Comparison of ENCODE assay signal across 18 cellular contexts in the genomic region with DNA sequence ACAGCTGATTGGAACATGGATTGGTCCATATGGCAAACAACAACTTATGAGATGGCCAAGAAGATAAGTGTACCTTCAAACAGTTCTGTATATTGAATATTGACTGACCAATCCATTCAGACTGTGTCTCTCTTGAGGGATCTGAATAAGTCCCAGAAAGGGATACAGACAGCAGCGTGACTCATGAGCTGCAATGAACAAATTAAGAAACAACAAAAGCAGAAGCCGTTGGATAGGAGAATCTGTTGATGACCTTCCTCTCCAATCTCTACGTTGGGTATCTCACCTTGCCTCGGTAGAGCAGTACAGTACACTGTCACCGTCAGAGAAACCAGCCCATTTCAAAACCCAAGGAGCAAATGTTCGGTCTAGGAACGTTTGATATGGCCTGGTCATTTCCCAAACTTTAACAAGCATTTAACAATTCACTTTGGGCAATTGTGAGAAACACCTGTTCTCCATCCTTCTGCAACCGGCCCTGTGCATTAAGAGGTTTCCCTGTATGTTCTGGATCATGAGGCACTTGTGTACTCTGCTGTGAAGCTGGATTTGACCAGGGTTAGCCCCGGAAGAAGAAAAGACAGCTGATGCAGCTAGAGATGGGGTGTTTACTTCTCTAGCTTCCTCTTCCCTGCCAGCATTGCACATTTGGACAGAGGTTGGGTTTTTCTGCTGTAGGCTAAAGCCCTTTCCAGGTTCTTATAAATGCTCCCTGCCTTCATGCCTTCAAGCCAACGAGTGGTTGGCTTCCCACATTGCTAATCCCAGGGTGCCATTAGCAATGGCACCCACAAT. TPM values are rescaled to one million over a fixed set of nuclear protein-coding genes. Genes with fewer than 3 reads are reported as not detected.
"Had no signal": no experiment of that assay in that cellular context is flagged by ENCODE, and none has a peak within 500 bp of the region (broad histone marks: within the 10 kb centered on the region; RNA-seq: fewer than 3 reads in every experiment).

No MANE protein-coding gene starts in this region.

- ATAC-seq: activated CD4-positive, alpha-beta T cell treated with anti-CD3 and anti-CD28 coated beads for 36 hours had no signal

- DNase-seq: activated CD4-positive, alpha-beta T cell treated with anti-CD3 and anti-CD28 coated beads for 36 hours; activated naive CD4-positive, alpha-beta T cell treated with Interleukin-2 at 50 U/mL for 16 hours; effector CD8-positive, alpha-beta T cell; mammary epithelial cell; nephron progenitor cell; sigmoid colon; stimulated activated CD4-positive, alpha-beta T cell treated with anti-CD3 and anti-CD28 coated beads, Interleukin-12 subunit alpha, Interleukin-12 subunit beta, amount 100 ng/mL, for 4 hours; stimulated activated naive CD4-positive, alpha-beta T cell; transverse colon had no signal

- H3K4me3 ChIP-seq: cardiac muscle cell, coronary artery, sigmoid colon, transverse colon had no signal

- H3K9me3 ChIP-seq: sigmoid colon, transverse colon had no signal

- H3K27ac ChIP-seq: cardiac muscle cell, coronary artery, epithelial cell of prostate, sigmoid colon, transverse colon, VCaP had no signal

- H3K36me3 ChIP-seq: cardiac muscle cell, sigmoid colon, transverse colon had no signal

- H3K4me1 ChIP-seq: sigmoid colon, transverse colon had no signal

- H3K27me3 ChIP-seq: cardiac muscle cell had no signal

RNA-seq across cellular contexts. Expression of a gene that starts 21.1 kb away (rescaled TPM):
- total RNA-seq: activated CD4-positive, alpha-beta T cell treated with anti-CD3 and anti-CD28 coated beads for 36 hours; activated T-helper 1 cell treated with anti-CD3 and anti-CD28 coated beads, Interleukin-12 subunit alpha, Interleukin-12 subunit beta, Interleukin-2, Interleukin-4 antibody, amounts not matched to agents 30 ng/mL and 10 ng/mL and 1 ng/mL, durations not matched to agents 14 hours and 24 hours and 36 hours; cardiac muscle cell; kidney epithelial cell; mammary epithelial cell; mucosa of gallbladder; osteoblast; pulmonary artery endothelial cell; sigmoid colon; transverse colon had no signal

RNA-seq across cellular contexts. Expression of a gene that starts 30.2 kb away (rescaled TPM):
- total RNA-seq: activated CD4-positive, alpha-beta T cell treated with anti-CD3 and anti-CD28 coated beads for 36 hours; activated T-helper 1 cell treated with anti-CD3 and anti-CD28 coated beads, Interleukin-12 subunit alpha, Interleukin-12 subunit beta, Interleukin-2, Interleukin-4 antibody, amounts not matched to agents 30 ng/mL and 10 ng/mL and 1 ng/mL, durations not matched to agents 14 hours and 24 hours and 36 hours; cardiac muscle cell; kidney epithelial cell; mammary epithelial cell; mucosa of gallbladder; osteoblast; pulmonary artery endothelial cell; sigmoid colon; transverse colon had no signal

RNA-seq across cellular contexts. Expression of a gene that starts 39.8 kb away (rescaled TPM):
- total RNA-seq: activated CD4-positive, alpha-beta T cell treated with anti-CD3 and anti-CD28 coated beads for 36 hours; activated T-helper 1 cell treated with anti-CD3 and anti-CD28 coated beads, Interleukin-12 subunit alpha, Interleukin-12 subunit beta, Interleukin-2, Interleukin-4 antibody, amounts not matched to agents 30 ng/mL and 10 ng/mL and 1 ng/mL, durations not matched to agents 14 hours and 24 hours and 36 hours; cardiac muscle cell; kidney epithelial cell; mammary epithelial cell; mucosa of gallbladder; osteoblast; pulmonary artery endothelial cell; sigmoid colon; transverse colon had no signal

RNA-seq across cellular contexts. Expression of a gene that starts 49.0 kb away (rescaled TPM):
- total RNA-seq: activated CD4-positive, alpha-beta T cell treated with anti-CD3 and anti-CD28 coated beads for 36 hours; activated T-helper 1 cell treated with anti-CD3 and anti-CD28 coated beads, Interleukin-12 subunit alpha, Interleukin-12 subunit beta, Interleukin-2, Interleukin-4 antibody, amounts not matched to agents 30 ng/mL and 10 ng/mL and 1 ng/mL, durations not matched to agents 14 hours and 24 hours and 36 hours; cardiac muscle cell; kidney epithelial cell; mammary epithelial cell; mucosa of gallbladder; osteoblast; pulmonary artery endothelial cell; sigmoid colon; transverse colon had no signal

RNA-seq across cellular contexts. Expression of a gene that starts 58.3 kb away (rescaled TPM):
- total RNA-seq: activated CD4-positive, alpha-beta T cell treated with anti-CD3 and anti-CD28 coated beads for 36 hours; activated T-helper 1 cell treated with anti-CD3 and anti-CD28 coated beads, Interleukin-12 subunit alpha, Interleukin-12 subunit beta, Interleukin-2, Interleukin-4 antibody, amounts not matched to agents 30 ng/mL and 10 ng/mL and 1 ng/mL, durations not matched to agents 14 hours and 24 hours and 36 hours; cardiac muscle cell; kidney epithelial cell; mammary epithelial cell; mucosa of gallbladder; osteoblast; pulmonary artery endothelial cell; sigmoid colon; transverse colon had no signal
